In genomic region chr16:87733190-87733589, GRCh38 we compare ENCODE assay signal across 19 cellular contexts. TPM values are rescaled to one million over a fixed set of nuclear protein-coding genes. Genes with fewer than 3 reads are reported as not detected.
A peak's percentile ranks its signal among the peaks of the same experiment; 100 is the strongest.
DNase-seq lines count a peak whose midpoint lies in the region; ATAC-seq and TF ChIP-seq lines count a peak whose summit lies in the region.
"Had no signal": no experiment of that assay in that cellular context is flagged by ENCODE, and none has a peak within 500 bp of the region (broad histone marks: within the 10 kb centered on the region; RNA-seq: fewer than 3 reads in every experiment).

No MANE protein-coding gene starts in this region.

- H3K27me3 ChIP-seq in spleen (replicated peaks in 1 of 7), result no peaks in the 10 kb centered on the region
- H3K27me3 ChIP-seq in Peyer's patch, result no peaks in the 10 kb centered on the region
- H3K27me3 ChIP-seq: BLaER1 treated with 17β-estradiol and CSF1 and Interleukin-3, amounts not matched to agents 10 nM and 100 nM; colonic mucosa; foreskin keratinocyte; tibial artery had no signal

- ATAC-seq in esophagus mucosa, result peak; percentile 33
- ATAC-seq: foreskin keratinocyte had no signal

- intact Hi-C loops in spleen (cut with DNase I; ENCODE audit: low total_unique reads), result no loop called here

- H3K9me3 ChIP-seq in spleen, result no peaks in the 10 kb centered on the region
- no peaks in the 10 kb centered on the region for H3K9me3 ChIP-seq in Peyer's patch
- H3K9me3 ChIP-seq: BLaER1 treated with 17β-estradiol and CSF1 and Interleukin-3, amounts not matched to agents 10 nM and 100 nM; colonic mucosa; prostate gland; tibial artery had no signal

- peak; percentile 17 for DNase-seq in NCI-H1105 treated with DMSO at 0.1 percent for 48 hours (lab: John Stamatoyannopoulos, UW)
- no peak for DNase-seq in NCI-H1105 (lab: John Stamatoyannopoulos, UW)
- peak; percentile 76 for DNase-seq in DMS153 treated with DMSO at 0.1 percent for 48 hours (lab: John Stamatoyannopoulos, UW; ENCODE audit: unreplicated experiment)
- DNase-seq in NCI-H2107 treated with DMSO at 0.1 percent for 48 hours (lab: John Stamatoyannopoulos, UW; ENCODE audit: unreplicated experiment), result peak; percentile 89
- DNase-seq in spleen, result no peak
- DNase-seq in Peyer's patch, result no peak
- DNase-seq in activated CD4-positive, CD25-positive, alpha-beta regulatory T cell treated with anti-CD3 and anti-CD28 coated beads, Interleukin-2, amount 50 U/mL, for 72 hours, result no peak
- DNase-seq: activated naive CD4-positive, alpha-beta T cell; colonic mucosa; foreskin keratinocyte; H9; Karpas-422; mesendoderm; tibial artery had no signal

- peaks cover 0 to 95% (median 47%) of the 10 kb centered on the region in 6 donors for H3K36me3 ChIP-seq in spleen
- H3K36me3 ChIP-seq in Peyer's patch, result peaks cover 0 to 25% (median 0%) of the 10 kb centered on the region in 3 donors
- H3K36me3 ChIP-seq: colonic mucosa had no signal

- TF ChIP-seq CTCF in spleen (IDR thresholded peaks at IDR 0.05 in 8 of 11, conservative IDR thresholded peaks at IDR 0.05 in 3 of 11) (no peak), Peyer's patch (IDR thresholded peaks at IDR 0.05) (no peak)

- H3K4me1 ChIP-seq in spleen (no peaks in the 10 kb centered on the region), Peyer's patch (no peaks in the 10 kb centered on the region)
- H3K4me1 ChIP-seq: colonic mucosa, foreskin keratinocyte, prostate gland, tibial artery had no signal

- H3K27ac ChIP-seq in spleen (no peak overlapping the region), Peyer's patch (no peak overlapping the region)
- H3K27ac ChIP-seq: 22Rv1; BLaER1 treated with 17β-estradiol and CSF1 and Interleukin-3, amounts not matched to agents 10 nM and 100 nM; colonic mucosa; foreskin keratinocyte; prostate gland; RWPE1; tibial artery had no signal

- 75 to 81% (median 79%) methylated on average over 11 of the region's 11 CpGs for WGBS in spleen, 5 donors

- TF ChIP-seq POLR2A in spleen (IDR thresholded peaks at IDR 0.05), result no peak
- no peak for TF ChIP-seq POLR2A in Peyer's patch (IDR thresholded peaks at IDR 0.05)

- H3K4me3 ChIP-seq in spleen (no peak overlapping the region), Peyer's patch (no peak overlapping the region)
- H3K4me3 ChIP-seq: BLaER1 treated with 17β-estradiol and CSF1 and Interleukin-3, amounts not matched to agents 10 nM and 100 nM; colonic mucosa; prostate gland; tibial artery had no signal

RNA-seq across cellular contexts. Expression of gene KLHDC4, which starts 32.6 kb away (rescaled TPM):
- total RNA-seq in esophagus mucosa (20.4 TPM), spleen (10 to 100 TPM; 46.7 to 91.7 (median 58.4) TPM), Peyer's patch (100 to 1,000 TPM in 1 of 4 donors, 10 to 100 TPM in 3; 39.4 to 125 (median 63.6) TPM)
- 10 to 100 TPM; 30.2 to 58.0 (median 55.4) TPM for polyA plus RNA-seq in spleen

Comparison
In these comparisons a context has a peak if more than half of its experiments do, and no peak if none do; other contexts are left out.
1. DNase-seq: peak in NCI-H1105 treated with DMSO at 0.1 percent for 48 hours (single experiment), DMS153 treated with DMSO at 0.1 percent for 48 hours (single experiment) and NCI-H2107 treated with DMSO at 0.1 percent for 48 hours (single experiment); none in NCI-H1105 (single experiment), spleen (single experiment), Peyer's patch (0 of 3) and activated CD4-positive, CD25-positive, alpha-beta regulatory T cell treated with anti-CD3 and anti-CD28 coated beads, Interleukin-2, amount 50 U/mL, for 72 hours (single experiment).